In the genomic region with DNA sequence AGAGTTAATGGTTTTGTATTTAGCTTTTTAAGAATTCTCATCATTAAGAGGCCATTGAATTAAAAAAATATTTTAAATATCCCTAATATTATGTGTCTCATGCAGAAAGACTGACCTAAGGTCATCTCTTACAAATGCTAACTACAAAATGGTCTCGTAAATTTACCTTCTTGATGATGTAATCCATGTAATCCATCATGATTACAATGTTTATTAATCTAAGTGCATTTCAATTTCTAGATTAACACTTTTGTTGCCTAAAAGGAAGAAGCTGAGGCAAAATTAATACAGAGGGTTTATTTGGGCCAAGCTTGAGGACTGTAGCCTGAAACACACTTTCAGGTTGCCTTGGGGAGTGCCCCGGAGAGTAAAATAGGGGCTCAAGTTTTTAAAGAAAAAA, we compare ENCODE assay signal across 21 cellular contexts. TPM values are rescaled to one million over a fixed set of nuclear protein-coding genes. Genes with fewer than 3 reads are reported as not detected.
A peak's percentile ranks its signal among the peaks of the same experiment; 100 is the strongest.
DNase-seq lines count a peak whose midpoint lies in the region; ATAC-seq, FAIRE-seq and TF ChIP-seq lines count a peak whose summit lies in the region.
"Had no signal": no experiment of that assay in that cellular context is flagged by ENCODE, and none has a peak within 500 bp of the region (broad histone marks: within the 10 kb centered on the region; RNA-seq: fewer than 3 reads in every experiment).

No MANE protein-coding gene starts in this region.

- DNase-seq in HepG2 (ENCODE audit: low spot score): no peak
- no peak for DNase-seq in right lobe of liver
- no peak for DNase-seq in GM12878 (ENCODE audit: low read depth, low spot score)
- DNase-seq in memory B cell (ENCODE audit: low spot score in 2 of 2): no peak
- no peak for DNase-seq in hepatic stellate cell (ENCODE audit: low spot score)
- DNase-seq in nucleus accumbens (lab: John Stamatoyannopoulos, UW): no peak
- no peak for DNase-seq in nephron progenitor cell
- DNase-seq: BE2C; Caco-2; CD4-positive, alpha-beta memory T cell; DMS153; DND-41; H9; HFFc6 had no signal

- H3K4me1 ChIP-seq in HepG2 (ENCODE audit: insufficient read depth, low read length) (no peaks in the 10 kb centered on the region), right lobe of liver (peaks cover 0 to 21% (median 0%) of the 10 kb centered on the region in 4 donors), GM12878 (ENCODE audit: control insufficient read depth, insufficient read depth, low read length) (peaks cover 91% of the 10 kb centered on the region)
- H3K4me1 ChIP-seq: BE2C, Caco-2 had no signal

- H3K4me1 Mint-ChIP-seq in IgD-negative memory B cell: peaks cover 41 to 70% (median 58%) of the 10 kb centered on the region in 3 donors
- peaks cover 52% of the 10 kb centered on the region for H3K4me1 Mint-ChIP-seq in memory B cell
- peaks cover 16% of the 10 kb centered on the region for H3K4me1 Mint-ChIP-seq in nephron progenitor cell

- no peak overlapping the region for H3K27ac ChIP-seq in HepG2 (ENCODE audit: extremely low read length, insufficient read depth, low read length)
- no peak overlapping the region for H3K27ac ChIP-seq in right lobe of liver
- no peak overlapping the region; the same call in 1 of the 2 replicates for H3K27ac ChIP-seq in GM12878 (ENCODE audit: control insufficient read depth, insufficient read depth)
- H3K27ac ChIP-seq: 22Rv1 had no signal

- WGBS in HepG2 (ENCODE audit: low lambda C conversion rate): 62% methylated on average over 2 of the region's 2 CpGs
- WGBS in right lobe of liver (ENCODE audit: insufficient coverage, low coverage, low lambda C conversion rate, missing lambda C conversion rate): 49% methylated on average over 2 of the region's 2 CpGs
- WGBS in GM12878 (ENCODE audit: insufficient coverage, insufficient replicate concordance, low lambda C conversion rate, missing lambda C conversion rate): 73% methylated on average over 2 of the region's 2 CpGs

- no peak overlapping the region for H3K4me3 ChIP-seq in HepG2 (replicated peaks in 1 of 3; ENCODE audit: insufficient read depth in 1 of 3, low read depth in 2 of 3, low read length in 3 of 3)
- H3K4me3 ChIP-seq in right lobe of liver: no peak overlapping the region
- H3K4me3 ChIP-seq in GM12878: no peak overlapping the region
- H3K4me3 ChIP-seq: BLaER1 treated with 17β-estradiol and CSF1 and Interleukin-3, amounts not matched to agents 10 nM and 100 nM; GM23338 had no signal

- in situ Hi-C loops in HepG2 (cut with HindIII; ENCODE audit: extremely low pct_ligation_motif_present, low pct_unique_long_range_greater_than_20kb): no loop called here
- in situ Hi-C loops in GM12878 (cut with MboI): no loop called here

- peak overlapping the region in 1 of 4 donors; percentile 19 for H3K4me3 Mint-ChIP-seq in IgD-negative memory B cell
- no peak overlapping the region for H3K4me3 Mint-ChIP-seq in memory B cell
- no peak overlapping the region for H3K4me3 Mint-ChIP-seq in nephron progenitor cell
- H3K4me3 Mint-ChIP-seq: CD4-positive, alpha-beta memory T cell; GM23338; H9; HFFc6 had no signal

- H3K4me2 ChIP-seq in HepG2 (ENCODE audit: low read depth, low read length): no peak overlapping the region
- no peak overlapping the region for H3K4me2 ChIP-seq in GM12878 (ENCODE audit: control insufficient read depth, insufficient read depth)
- H3K4me2 ChIP-seq: GM23338 had no signal

- POLR2A ChIA-PET in HepG2 (lab: Yijun Ruan, JAX) (no interaction called here), GM12878 (lab: Charles Lee) (interaction anchor here (0.9 to 13.8 kb wide), 7 partner anchors 9 to 29 kb away, joined by 3 to 227 read pairs (median 67); a partner anchor contains a TSS)

- H3K79me2 ChIP-seq in HepG2 (ENCODE audit: insufficient read depth, low read length): no peaks in the 10 kb centered on the region
- H3K79me2 ChIP-seq in GM12878 (ENCODE audit: control insufficient read depth, insufficient read depth, low read length): peaks cover 82% of the 10 kb centered on the region

- RAD21 ChIA-PET in GM12878 (lab: Charles Lee; ENCODE audit: unreplicated experiment): interaction anchor here (0.8 to 7.2 kb wide), 9 partner anchors 6 to 121 kb away, joined by 3 to 235 read pairs (median 77); a partner anchor contains a TSS

- H3K27ac Mint-ChIP-seq in IgD-negative memory B cell: peak overlapping the region in 2 of 3 donors; percentile 26 to 92
- H3K27ac Mint-ChIP-seq in memory B cell: peak overlapping the region; percentile 93
- no peak overlapping the region for H3K27ac Mint-ChIP-seq in nephron progenitor cell
- H3K27ac Mint-ChIP-seq: CD4-positive, alpha-beta memory T cell; GM23338; H9; HFFc6 had no signal

- H3K36me3 ChIP-seq in HepG2 (replicated peaks in 1 of 2; ENCODE audit: control insufficient read depth in 1 of 2, insufficient read depth in 2 of 2, low read length in 2 of 2): no peaks in the 10 kb centered on the region; a peak in 1 of 5 replicates
- no peaks in the 10 kb centered on the region for H3K36me3 ChIP-seq in right lobe of liver
- peaks cover 14 to 35% of the 10 kb centered on the region in 2 experiments for H3K36me3 ChIP-seq in GM12878 (ENCODE audit: control insufficient read depth in 2 of 2, insufficient read depth in 2 of 2, low read length in 1 of 2)
- H3K36me3 ChIP-seq: BE2C had no signal

- no peaks in the 10 kb centered on the region for H4K20me1 ChIP-seq in HepG2 (ENCODE audit: insufficient read depth, low read length)
- no peaks in the 10 kb centered on the region for H4K20me1 ChIP-seq in GM12878 (ENCODE audit: control insufficient read depth, insufficient read depth)

- ATAC-seq in HepG2: no peak
- ATAC-seq in right lobe of liver: no peak
- ATAC-seq in GM12878: no peak
- ATAC-seq in memory B cell (ENCODE audit: low read depth): no peak
- ATAC-seq: GM23338, HCT116 had no signal

- peaks cover 12% of the 10 kb centered on the region for H3K36me3 Mint-ChIP-seq in IgD-negative memory B cell
- peaks cover 33% of the 10 kb centered on the region for H3K36me3 Mint-ChIP-seq in memory B cell
- H3K36me3 Mint-ChIP-seq in nephron progenitor cell (ENCODE audit: low read depth): peaks cover 25% of the 10 kb centered on the region

- FAIRE-seq in HepG2 (lab: Jason Lieb, UNC): no peak
- FAIRE-seq in GM12878 (lab: Jason Lieb, UNC): no peak
- FAIRE-seq: A204.1, G401.6 had no signal

- no peak overlapping the region for H2AFZ ChIP-seq in HepG2 (ENCODE audit: low read length)
- H2AFZ ChIP-seq in GM12878 (ENCODE audit: control insufficient read depth, low read depth, low read length): no peak overlapping the region
- H2AFZ ChIP-seq: GM23338 had no signal

- intact Hi-C loops in HepG2 (cut with micrococcal nuclease; ENCODE audit: unreplicated experiment): no loop called here
- intact Hi-C loops in right lobe of liver (cut with DNase I): no loop called here
- intact Hi-C loops in GM12878 (cut with micrococcal nuclease; ENCODE audit: unreplicated experiment): no loop called here

- CTCF ChIA-PET in HepG2 (lab: Yijun Ruan, JAX; ENCODE audit: low intra/inter-chr PET ratio, low total read pairs) (no interaction called here), GM12878 (lab: Yijun Ruan, JAX) (interaction anchor here (0.6 to 7.3 kb wide), 7 partner anchors 8 to 369 kb away, joined by 4 to 69 read pairs (median 5); no protein-coding TSS in a partner anchor)

- H3K9me3 ChIP-seq in HepG2 (ENCODE audit: low read length) (no peaks in the 10 kb centered on the region), right lobe of liver (no peaks in the 10 kb centered on the region), GM12878 (replicated peaks; ENCODE audit: control insufficient read depth, insufficient read depth, low read length) (no peaks in the 10 kb centered on the region)
- H3K9me3 ChIP-seq: BE2C; BLaER1 treated with 17β-estradiol and CSF1 and Interleukin-3, amounts not matched to agents 10 nM and 100 nM; Caco-2 had no signal

- TF ChIP-seq RAD21 in HepG2 (CRISPR knock-in tag; IDR thresholded peaks at IDR 0.05) (no peak), GM12878 (IDR thresholded peaks at IDR 0.05; ENCODE audit: insufficient read depth, low read depth, low read length) (no peak)

- BruUV-seq in HepG2 (replicated peaks; lab: Mats Ljungman, UMichigan) (no TSS peak), GM12878 (replicated peaks; lab: Mats Ljungman, UMichigan) (no TSS peak)

- TF ChIP-seq CTCF in HepG2 (CRISPR knock-in tag; IDR thresholded peaks at IDR 0.05) (no peak), right lobe of liver (IDR thresholded peaks at IDR 0.05) (no peak), GM12878 (IDR thresholded peaks at IDR 0.05 in 2 of 3, conservative IDR thresholded peaks at IDR 0.05 in 1 of 3; ENCODE audit: control insufficient read depth in 2 of 3, extremely low read depth in 1 of 3, insufficient read depth in 1 of 3, low read depth in 3 of 3, low read length in 3 of 3) (no peak), nephron progenitor cell (IDR thresholded peaks at IDR 0.05) (no peak)

- H3K9me3 Mint-ChIP-seq in IgD-negative memory B cell (peaks cover 0 to 3% (median 0%) of the 10 kb centered on the region in 3 donors), memory B cell (no peaks in the 10 kb centered on the region), nephron progenitor cell (peaks cover 65% of the 10 kb centered on the region)
- H3K9me3 Mint-ChIP-seq: CD4-positive, alpha-beta memory T cell; GM23338 had no signal

- H3K27me3 ChIP-seq in HepG2 (ENCODE audit: control insufficient read depth in 1 of 2, insufficient read depth in 2 of 2, low read length in 2 of 2) (no peaks in the 10 kb centered on the region; a peak in 1 of 5 replicates), right lobe of liver (no peaks in the 10 kb centered on the region), GM12878 (replicated peaks in 1 of 2; ENCODE audit: control insufficient read depth in 2 of 2, insufficient read depth in 2 of 2, low read length in 1 of 2) (no peaks in the 10 kb centered on the region)
- H3K27me3 ChIP-seq: BE2C; BLaER1 treated with 17β-estradiol and CSF1 and Interleukin-3, amounts not matched to agents 10 nM and 100 nM had no signal

- no peaks in the 10 kb centered on the region for H3K27me3 Mint-ChIP-seq in IgD-negative memory B cell
- H3K27me3 Mint-ChIP-seq in memory B cell: no peaks in the 10 kb centered on the region
- H3K27me3 Mint-ChIP-seq in nephron progenitor cell (ENCODE audit: low read depth, poor library complexity): no peaks in the 10 kb centered on the region
- H3K27me3 Mint-ChIP-seq: CD4-positive, alpha-beta memory T cell had no signal

- SMC1A ChIA-PET in GM12878 (lab: Charles Lee; ENCODE audit: uncharacterized antibody, unreplicated experiment): interaction anchor here (0.7 to 14.6 kb wide), 15 partner anchors 6 to 92 kb away, joined by 3 to 221 read pairs (median 4); a partner anchor contains a TSS

- TF ChIP-seq EP300 in HepG2 (IDR thresholded peaks at IDR 0.05; ENCODE audit: low read depth in 2 of 2, low read length in 2 of 2): no peak
- no peak for TF ChIP-seq EP300 in HepG2 (CRISPR knock-in tag; IDR thresholded peaks at IDR 0.05; ENCODE audit: borderline replicate concordance)
- no peak for TF ChIP-seq EP300 in GM12878 (IDR thresholded peaks at IDR 0.05; ENCODE audit: borderline replicate concordance in 1 of 2, control insufficient read depth in 1 of 2, low read depth in 2 of 2, low read length in 2 of 2)

- TF ChIP-seq POLR2A in HepG2 (IDR thresholded peaks at IDR 0.05; ENCODE audit: insufficient read depth in 1 of 2, low read depth in 2 of 2, low read length in 2 of 2) (no peak), right lobe of liver (IDR thresholded peaks at IDR 0.05) (no peak), GM12878 (IDR thresholded peaks at IDR 0.05; ENCODE audit: low read depth, low read length) (no peak)

- H3K9ac ChIP-seq in HepG2 (ENCODE audit: insufficient read depth, low read depth, low read length) (no peak overlapping the region), GM12878 (ENCODE audit: control insufficient read depth, insufficient read depth, low read length) (no peak overlapping the region)
- H3K9ac ChIP-seq: BLaER1 treated with 17β-estradiol and CSF1 and Interleukin-3, amounts not matched to agents 10 nM and 100 nM had no signal

RNA-seq across cellular contexts. Expression of a gene that starts 18.4 kb away (rescaled TPM):
- total RNA-seq in HepG2 (2016; rRNA removed; fragmentation: Illumina TruSeq; extraction: Trizol) (29.1 and 32.8 TPM in 2 replicates), right lobe of liver (10 to 100 TPM; 20.6 to 24.8 (median 21.3) TPM), GM12878 (2014; rRNA removed) (113 and 123 TPM in 2 replicates), GM12878 (2014; rRNA removed; fragmentation: Illumina TruSeq; extraction: Trizol) (80.6 and 83.3 TPM in 2 replicates), GM12878 (2021) (125 and 130 TPM in 2 replicates)
- total RNA-seq in HepG2 (2016; cell fraction: cytosol; rRNA removed; fragmentation: Illumina TruSeq; extraction: Trizol; ENCODE audit: low read depth): 22.6 TPM in 2 replicates
- 25.5 and 31.6 TPM in 2 replicates for total RNA-seq in HepG2 (2016; cell fraction: insoluble cytoplasmic fraction; rRNA removed; fragmentation: Illumina TruSeq; extraction: Trizol)
- 56.6 and 61.9 TPM in 2 replicates for total RNA-seq in HepG2 (2016; cell fraction: membrane; rRNA removed; fragmentation: Illumina TruSeq; extraction: Trizol)
- 32.2 and 39.4 TPM in 2 replicates for total RNA-seq in HepG2 (2016; cell fraction: nucleus; rRNA removed; fragmentation: Illumina TruSeq; extraction: Trizol)
- polyA plus RNA-seq in HepG2 (2011; rRNA removed) (20.2 and 22.5 TPM in 2 replicates), IgD-negative memory B cell (126 TPM), GM12878 (2011; rRNA removed) (78.9 and 80.1 TPM in 2 replicates), GM12878 (2014; fragmentation: Illumina TruSeq; extraction: Trizol) (87.9 and 101 TPM in 2 replicates), GM12878 (2014; fragmentation: Nextera tagmentation; extraction: Ambion mirVana) (10 to 100 TPM; 93.4 to 99.7 TPM), GM12878 (2014; rRNA removed) (138 and 147 TPM in 2 replicates), GM12878 (2016; fragmentation: Nextera tagmentation; extraction: Ambion mirVana) (100 to 1,000 TPM; 150 to 156 TPM)
- 21.7 and 22.6 TPM in 2 replicates for polyA plus RNA-seq in HepG2 (2011; cell fraction: cytosol; rRNA removed)
- polyA plus RNA-seq in HepG2 (2011; cell fraction: nucleus; rRNA removed): 114 and 123 TPM in 2 replicates
- 26.8 and 53.2 TPM in 2 replicates for polyA plus RNA-seq in HepG2 (2012)
- 30.2 and 39.2 TPM in 2 replicates for polyA plus RNA-seq in HepG2 (2016; cell fraction: cytosol; fragmentation: Illumina TruSeq; extraction: Trizol; ENCODE audit: low read depth)
- polyA plus RNA-seq in HepG2 (2016; cell fraction: insoluble cytoplasmic fraction; fragmentation: Illumina TruSeq; extraction: Trizol; ENCODE audit: low read depth): 30.2 and 36.3 TPM in 2 replicates
- polyA plus RNA-seq in HepG2 (2016; cell fraction: membrane; fragmentation: Illumina TruSeq; extraction: Trizol; ENCODE audit: low read depth): 58.4 and 62.7 TPM in 2 replicates
- polyA plus RNA-seq in HepG2 (2016; cell fraction: nucleus; fragmentation: Illumina TruSeq; extraction: Trizol; ENCODE audit: insufficient read depth, low read depth): 46.9 and 51.1 TPM in 2 replicates
- polyA minus RNA-seq in HepG2 (2011; rRNA and poly(A)+ RNA removed; ENCODE audit: low replicate concordance): 5.3 and 29.0 TPM in 2 replicates
- 5.7 and 8.6 TPM in 2 replicates for polyA minus RNA-seq in HepG2 (2011; cell fraction: cytosol; rRNA and poly(A)+ RNA removed)
- 42.6 and 44.8 TPM in 2 replicates for polyA minus RNA-seq in HepG2 (2011; cell fraction: nucleus; rRNA and poly(A)+ RNA removed)
- 632 and 708 TPM in 2 replicates for total RNA-seq in GM12878 (2013; cell fraction: nucleolus; rRNA removed)
- 128 TPM for polyA plus RNA-seq in GM12878 (2011; ENCODE audit: low read depth)
- 109 and 115 TPM in 2 replicates for polyA plus RNA-seq in GM12878 (2011; cell fraction: cytosol; rRNA removed)
- polyA plus RNA-seq in GM12878 (2011; cell fraction: nucleus; rRNA removed): 359 and 389 TPM in 2 replicates
- polyA plus RNA-seq in GM12878 (2012): 121 and 164 TPM in 2 replicates
- 84.5 and 84.7 TPM in 2 replicates for polyA minus RNA-seq in GM12878 (2011; rRNA and poly(A)+ RNA removed)
- polyA minus RNA-seq in GM12878 (2011; cell fraction: cytosol; rRNA and poly(A)+ RNA removed): 15.5 and 16.8 TPM in 2 replicates
- polyA minus RNA-seq in GM12878 (2011; cell fraction: nucleus; rRNA and poly(A)+ RNA removed): 118 and 156 TPM in 2 replicates
